1 cellular context compared by ENCODE assay signal in the genomic region with DNA sequence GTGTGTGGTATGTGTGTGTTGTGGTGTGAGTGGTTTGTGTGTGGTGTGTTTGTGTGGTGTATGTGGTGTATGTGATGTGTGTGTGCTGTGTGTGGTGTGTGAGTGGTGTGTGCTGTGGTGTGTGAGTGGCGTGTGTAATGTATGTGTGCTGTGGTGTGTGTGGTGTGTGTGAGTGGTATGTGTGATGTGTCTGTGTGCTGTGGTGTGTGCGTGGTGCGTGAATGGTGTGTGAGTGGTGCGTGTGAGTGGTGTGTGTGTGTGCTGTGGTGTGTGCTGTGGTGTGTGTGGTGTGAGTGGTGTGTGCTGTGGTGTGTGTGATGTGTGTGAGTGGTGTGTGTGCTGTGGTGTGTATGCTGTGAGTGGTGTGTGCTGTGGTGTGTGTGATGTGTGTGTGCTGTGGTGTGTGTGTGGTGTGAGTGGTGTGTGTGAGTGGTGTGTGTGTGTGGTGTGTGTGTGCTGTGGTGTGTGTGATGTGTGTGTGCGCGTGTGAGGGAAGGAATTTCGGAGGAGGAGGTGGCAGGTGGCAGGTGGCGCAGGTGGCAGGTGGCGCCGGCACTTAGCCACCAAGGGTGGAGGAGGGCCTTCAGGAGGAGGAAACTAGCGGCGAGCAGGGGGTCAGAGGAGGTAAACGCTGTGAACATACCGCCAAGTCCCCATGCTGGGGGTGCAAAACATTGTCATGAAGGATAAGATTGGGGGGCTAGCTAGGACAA.
TF ChIP-seq lines count a peak whose summit lies in the region.

No MANE protein-coding gene starts in this region.

TF ChIP-seq in H1, 55 proteins besides CTCF, POLR2A, EP300 and RAD21 (continued from another document):
- TF ChIP-seq E2F6 (IDR thresholded peaks at IDR 0.05) (no peak), ATF3 (IDR thresholded peaks at IDR 0.05; ENCODE audit: insufficient read depth, low read depth, low read length) (no peak), KDM1A (IDR thresholded peaks at IDR 0.05; ENCODE audit: borderline replicate concordance, low read length) (no peak), BACH1 (IDR thresholded peaks at IDR 0.05; ENCODE audit: low read length) (no peak)
- TF ChIP-seq, protein P1, sequence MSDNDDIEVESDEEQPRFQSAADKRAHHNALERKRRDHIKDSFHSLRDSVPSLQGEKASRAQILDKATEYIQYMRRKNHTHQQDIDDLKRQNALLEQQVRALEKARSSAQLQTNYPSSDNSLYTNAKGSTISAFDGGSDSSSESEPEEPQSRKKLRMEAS (IDR thresholded peaks at IDR 0.05) = no peak
TF ChIP-seq in H1: peak in this region for 0.
